Comparison of ENCODE assay signal across 8 cellular contexts in genomic region chr1:208093754-208094719, GRCh38.
DNase-seq lines count a peak whose midpoint lies in the region; TF ChIP-seq lines count a peak whose summit lies in the region.

No MANE protein-coding gene starts in this region.

- H3K9me3 ChIP-seq in SU-DHL-6 (ENCODE audit: insufficient read depth, low read length), result no peaks in the 10 kb centered on the region

- no peaks in the 10 kb centered on the region for H4K20me1 ChIP-seq in SU-DHL-6 (ENCODE audit: low read depth, low read length)

- H3K36me3 ChIP-seq in SU-DHL-6 (ENCODE audit: low read length), result no peaks in the 10 kb centered on the region

- H3K27ac ChIP-seq in SU-DHL-6 (ENCODE audit: low read depth, low read length), result no peak overlapping the region

- H3K9me2 ChIP-seq in SU-DHL-6 (replicated peaks; ENCODE audit: insufficient read depth, low read length), result no peaks in the 10 kb centered on the region

- H3K4me2 ChIP-seq in SU-DHL-6 (ENCODE audit: low read depth, low read length, poor library complexity, severe bottlenecking), result no peak overlapping the region

- H2AFZ ChIP-seq in SU-DHL-6 (ENCODE audit: low read depth, low read length, severe bottlenecking), result no peak overlapping the region

- H3K27me3 ChIP-seq in SU-DHL-6 (ENCODE audit: low read length), result no peaks in the 10 kb centered on the region

- H3K4me3 ChIP-seq in SU-DHL-6 (ENCODE audit: insufficient read depth, low read length, poor library complexity, severe bottlenecking), result no peak overlapping the region

- no peak overlapping the region for H3K9ac ChIP-seq in SU-DHL-6 (ENCODE audit: low read length)

- H3K79me2 ChIP-seq in SU-DHL-6 (ENCODE audit: insufficient read depth, low read length), result no peaks in the 10 kb centered on the region

- TF ChIP-seq CTCF in SU-DHL-6 (IDR thresholded peaks at IDR 0.05; ENCODE audit: insufficient read depth, low read length, poor library complexity, severe bottlenecking), result peak; percentile 78

- peak; percentile 5 to 13 for DNase-seq in NOMO-1 (lab: John Stamatoyannopoulos, UW; ENCODE audit: unreplicated experiment in 2 of 2)
- no peak for DNase-seq in NOMO-1 treated with DMSO at 0.1 percent for 48 hours (lab: John Stamatoyannopoulos, UW; ENCODE audit: unreplicated experiment)
- DNase-seq in HT1080 (ENCODE audit: low read depth), result peak; percentile 46
- peak; percentile 71 for DNase-seq in astrocyte of the hippocampus (ENCODE audit: low read depth, low spot score)
- peak; percentile 88 for DNase-seq in iPS-NIHi7 (ENCODE audit: extremely low spot score)
- peak; percentile 28 for DNase-seq in stimulated activated CD4-positive, alpha-beta T cell treated with anti-CD3 and anti-CD28 coated beads, Interleukin-2, amount 100 ng/mL, for 4 hours (ENCODE audit: low read depth)
- DNase-seq in GF-D8 (lab: John Stamatoyannopoulos, UW), result no peak

- H3F3A ChIP-seq in SU-DHL-6 (ENCODE audit: insufficient read depth), result no peaks in the 10 kb centered on the region

Comparison
In these comparisons a context has a peak if more than half of its experiments do, and no peak if none do; other contexts are left out.
1. DNase-seq: peak in NOMO-1 (2 of 2), HT1080 (single experiment), astrocyte of the hippocampus (single experiment), iPS-NIHi7 (single experiment) and stimulated activated CD4-positive, alpha-beta T cell treated with anti-CD3 and anti-CD28 coated beads, Interleukin-2, amount 100 ng/mL, for 4 hours (single experiment); none in NOMO-1 treated with DMSO at 0.1 percent for 48 hours (single experiment) and GF-D8 (single experiment).